Comparison of ENCODE assay signal across 1 cellular context in the genomic region with DNA sequence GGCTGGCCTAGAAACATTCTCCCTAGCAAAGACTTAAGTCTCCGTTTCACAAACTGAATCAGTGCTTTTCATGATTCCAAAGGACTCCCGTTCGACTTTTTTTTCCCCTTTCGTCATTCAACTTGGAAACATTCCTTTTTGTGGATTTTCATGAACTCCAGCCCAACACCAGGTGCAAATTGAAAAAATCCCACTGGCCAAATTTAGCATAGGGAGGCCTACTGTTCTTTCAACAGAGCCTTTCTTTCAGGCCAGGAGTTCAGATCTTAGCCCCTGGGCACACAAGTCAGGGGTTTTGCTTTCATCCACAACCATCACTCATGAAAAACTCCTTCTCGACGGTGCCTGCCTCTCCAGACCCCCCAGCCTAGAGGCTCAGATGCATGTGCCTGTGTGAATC.
TF ChIP-seq lines count a peak whose summit lies in the region.

No MANE protein-coding gene starts in this region.

TF ChIP-seq in GM23338, 12 proteins besides CTCF, POLR2A, EP300 and RAD21 (continued from another document):
- TF ChIP-seq ZNF462 (CRISPR knock-in tag; IDR thresholded peaks at IDR 0.05) = no peak
- TF ChIP-seq POLR2AphosphoS5 (IDR thresholded peaks at IDR 0.05; ENCODE audit: low read depth) = no peak
- no peak for TF ChIP-seq CREB1 (CRISPR knock-in tag; IDR thresholded peaks at IDR 0.05; ENCODE audit: low read depth)
- TF ChIP-seq, protein P1, sequence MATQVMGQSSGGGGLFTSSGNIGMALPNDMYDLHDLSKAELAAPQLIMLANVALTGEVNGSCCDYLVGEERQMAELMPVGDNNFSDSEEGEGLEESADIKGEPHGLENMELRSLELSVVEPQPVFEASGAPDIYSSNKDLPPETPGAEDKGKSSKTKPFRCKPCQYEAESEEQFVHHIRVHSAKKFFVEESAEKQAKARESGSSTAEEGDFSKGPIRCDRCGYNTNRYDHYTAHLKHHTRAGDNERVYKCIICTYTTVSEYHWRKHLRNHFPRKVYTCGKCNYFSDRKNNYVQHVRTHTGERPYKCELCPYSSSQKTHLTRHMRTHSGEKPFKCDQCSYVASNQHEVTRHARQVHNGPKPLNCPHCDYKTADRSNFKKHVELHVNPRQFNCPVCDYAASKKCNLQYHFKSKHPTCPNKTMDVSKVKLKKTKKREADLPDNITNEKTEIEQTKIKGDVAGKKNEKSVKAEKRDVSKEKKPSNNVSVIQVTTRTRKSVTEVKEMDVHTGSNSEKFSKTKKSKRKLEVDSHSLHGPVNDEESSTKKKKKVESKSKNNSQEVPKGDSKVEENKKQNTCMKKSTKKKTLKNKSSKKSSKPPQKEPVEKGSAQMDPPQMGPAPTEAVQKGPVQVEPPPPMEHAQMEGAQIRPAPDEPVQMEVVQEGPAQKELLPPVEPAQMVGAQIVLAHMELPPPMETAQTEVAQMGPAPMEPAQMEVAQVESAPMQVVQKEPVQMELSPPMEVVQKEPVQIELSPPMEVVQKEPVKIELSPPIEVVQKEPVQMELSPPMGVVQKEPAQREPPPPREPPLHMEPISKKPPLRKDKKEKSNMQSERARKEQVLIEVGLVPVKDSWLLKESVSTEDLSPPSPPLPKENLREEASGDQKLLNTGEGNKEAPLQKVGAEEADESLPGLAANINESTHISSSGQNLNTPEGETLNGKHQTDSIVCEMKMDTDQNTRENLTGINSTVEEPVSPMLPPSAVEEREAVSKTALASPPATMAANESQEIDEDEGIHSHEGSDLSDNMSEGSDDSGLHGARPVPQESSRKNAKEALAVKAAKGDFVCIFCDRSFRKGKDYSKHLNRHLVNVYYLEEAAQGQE (IDR thresholded peaks at IDR 0.05; ENCODE audit: unreplicated experiment) = no peak
- TF ChIP-seq ZNF114 (CRISPR knock-in tag; IDR thresholded peaks at IDR 0.05) = no peak
- no peak for TF ChIP-seq EZH2 (IDR thresholded peaks at IDR 0.05; ENCODE audit: low read depth, unreplicated experiment)
- TF ChIP-seq JUNB (IDR thresholded peaks at IDR 0.05; ENCODE audit: unreplicated experiment) = no peak
- TF ChIP-seq EZH2phosphoT487 (IDR thresholded peaks at IDR 0.05; ENCODE audit: unreplicated experiment) = no peak
